Comparison of ENCODE assay signal across 13 cellular contexts in genomic region chr1:26832249-26832960, GRCh38. TPM values are rescaled to one million over a fixed set of nuclear protein-coding genes. Genes with fewer than 3 reads are reported as not detected.
DNase-seq lines count a peak whose midpoint lies in the region; ATAC-seq, FAIRE-seq and TF ChIP-seq lines count a peak whose summit lies in the region.
"Had no signal": no experiment of that assay in that cellular context is flagged by ENCODE, and none has a peak within 500 bp of the region (broad histone marks: within the 10 kb centered on the region; RNA-seq: fewer than 3 reads in every experiment).

No MANE protein-coding gene starts in this region.

- H4K20me1 ChIP-seq in GM12878 (ENCODE audit: control insufficient read depth, insufficient read depth): no peaks in the 10 kb centered on the region

- WGBS in GM12878 (ENCODE audit: insufficient coverage, insufficient replicate concordance, low lambda C conversion rate, missing lambda C conversion rate): over 99% methylated on average over 16 of the region's 16 CpGs

- H3K9me3 ChIP-seq in GM12878 (replicated peaks; ENCODE audit: control insufficient read depth, insufficient read depth, low read length): no peaks in the 10 kb centered on the region
- H3K9me3 ChIP-seq: adrenal gland, testis had no signal

- FAIRE-seq in GM12891 (lab: Jason Lieb, UNC) (peak; percentile 56), GM12878 (lab: Jason Lieb, UNC) (no peak)

- H2AFZ ChIP-seq in GM12878 (ENCODE audit: control insufficient read depth, low read depth, low read length): no peak overlapping the region

- 0 out of 2 replicates have a peak overlapping the region, but pooled peaks have one; percentile 46 for H3K4me3 ChIP-seq in GM12878
- no peak overlapping the region for H3K4me3 ChIP-seq in retinal pigment epithelial cell (ENCODE audit: low read length)
- H3K4me3 ChIP-seq: adrenal gland, testis had no signal

- no peak for ATAC-seq in GM12878
- ATAC-seq in GM21367 (IDR thresholded peaks at IDR 0.05; ENCODE audit: unreplicated experiment): no peak
- ATAC-seq: right cardiac atrium had no signal

- CTCF ChIA-PET in GM12878 (lab: Yijun Ruan, JAX): interaction anchor here (0.9 to 7.7 kb wide), 16 partner anchors 11 to 250 kb away, joined by 3 to 117 read pairs (median 4); partner anchors contain the start of genes GPN2 and PIGV

- RAD21 ChIA-PET in GM12878 (lab: Charles Lee; ENCODE audit: unreplicated experiment): interaction anchor here (0.5 to 3.6 kb wide), 10 partner anchors 12 to 230 kb away, joined by 3 to 26 read pairs (median 7); no protein-coding TSS in a partner anchor

- TF ChIP-seq RAD21 in GM12878 (IDR thresholded peaks at IDR 0.05; ENCODE audit: insufficient read depth, low read depth, low read length): no peak

- in situ Hi-C loops in GM12878 (cut with MboI): no loop called here

- H3K4me1 ChIP-seq in GM12878 (ENCODE audit: control insufficient read depth, insufficient read depth, low read length): peaks cover 35% of the 10 kb centered on the region

- H3K4me2 ChIP-seq in GM12878 (ENCODE audit: control insufficient read depth, insufficient read depth): peak overlapping the region; percentile 39

- no TSS peak for BruUV-seq in GM12878 (replicated peaks; lab: Mats Ljungman, UMichigan)

- POLR2A ChIA-PET in GM12878 (lab: Charles Lee): interaction anchor here (0.7 to 7.6 kb wide), 7 partner anchors 12 to 139 kb away, joined by 3 to 56 read pairs (median 4); no protein-coding TSS in a partner anchor

- no peak for TF ChIP-seq POLR2A in GM12891 (IDR thresholded peaks at IDR 0.05; ENCODE audit: low read depth, low read length)
- TF ChIP-seq POLR2A in GM12878 (IDR thresholded peaks at IDR 0.05; ENCODE audit: low read depth, low read length): no peak

- H3K36me3 ChIP-seq in GM12878 (ENCODE audit: control insufficient read depth in 2 of 2, insufficient read depth in 2 of 2, low read length in 1 of 2): peaks cover 5 to 29% of the 10 kb centered on the region in 2 experiments

- H3K9ac ChIP-seq in GM12878 (ENCODE audit: control insufficient read depth, insufficient read depth, low read length): no peak overlapping the region; the same call in 1 of the 2 replicates

- SMC1A ChIA-PET in GM12878 (lab: Charles Lee; ENCODE audit: uncharacterized antibody, unreplicated experiment): interaction anchor here (0.9 to 7.2 kb wide), 8 partner anchors 9 to 225 kb away, joined by 3 to 57 read pairs (median 8); partner anchors contain the start of gene PIGV

- H3K27me3 ChIP-seq in GM12878 (replicated peaks in 1 of 2; ENCODE audit: control insufficient read depth in 2 of 2, insufficient read depth in 2 of 2, low read length in 1 of 2): no peaks in the 10 kb centered on the region
- H3K27me3 ChIP-seq: adrenal gland, testis had no signal

- no peak for TF ChIP-seq EP300 in GM12878 (IDR thresholded peaks at IDR 0.05; ENCODE audit: borderline replicate concordance in 1 of 2, control insufficient read depth in 1 of 2, low read depth in 2 of 2, low read length in 2 of 2)

- DNase-seq in GM12891 (ENCODE audit: insufficient read length, low spot score) (no peak), NCI-H82 treated with DMSO at 0.1 percent for 48 hours (lab: John Stamatoyannopoulos, UW; ENCODE audit: unreplicated experiment) (peak; percentile 94), GM12878 (ENCODE audit: low read depth, low spot score) (no peak), retinal pigment epithelial cell (ENCODE audit: low read depth) (peak; percentile 43), NCI-H446 treated with DMSO at 0.1 percent for 48 hours (lab: John Stamatoyannopoulos, UW) (no peak)
- DNase-seq in stimulated activated CD4-positive, alpha-beta T cell treated with anti-CD3 and anti-CD28 coated beads, Interleukin-4, amount 100 ng/mL, for 24 hours: no peak
- DNase-seq: activated CD4-positive, CD25-positive, alpha-beta regulatory T cell treated with anti-CD3 and anti-CD28 coated beads, Interleukin-2, amount 50 U/mL, for 72 hours; adrenal gland; Calu3; right cardiac atrium; SIG-M5; testis had no signal

- no peak for TF ChIP-seq CTCF in GM12878 (IDR thresholded peaks at IDR 0.05 in 2 of 3, conservative IDR thresholded peaks at IDR 0.05 in 1 of 3; ENCODE audit: control insufficient read depth in 2 of 3, extremely low read depth in 1 of 3, insufficient read depth in 1 of 3, low read depth in 3 of 3, low read length in 3 of 3)
- TF ChIP-seq CTCF in retinal pigment epithelial cell (conservative IDR thresholded peaks at IDR 0.05; ENCODE audit: low read depth, low read length): no peak

- intact Hi-C loops in GM12878 (cut with micrococcal nuclease; ENCODE audit: unreplicated experiment): loop anchor here (2.0 kb wide), 1 partner anchor 22 kb away; no protein-coding TSS in a partner anchor

- H3K79me2 ChIP-seq in GM12878 (ENCODE audit: control insufficient read depth, insufficient read depth, low read length): peaks cover 63% of the 10 kb centered on the region

- H3K27ac ChIP-seq in GM12878 (ENCODE audit: control insufficient read depth, insufficient read depth): peak overlapping the region; percentile 99
- H3K27ac ChIP-seq: adrenal gland, testis had no signal

RNA-seq across cellular contexts. Expression of gene ZDHHC18, which starts 5.9 kb away (rescaled TPM):
- 24.3 TPM for polyA plus RNA-seq in GM12891 (2012; ENCODE audit: low read depth, missing spikeins)
- total RNA-seq in GM12878 (2013; cell fraction: nucleolus; rRNA removed): 51.2 and 54.8 TPM in 2 replicates
- total RNA-seq in GM12878 (2014; rRNA removed) (22.0 and 25.0 TPM in 2 replicates), GM12878 (2014; rRNA removed; fragmentation: Illumina TruSeq; extraction: Trizol) (17.3 and 17.6 TPM in 2 replicates), GM12878 (2021) (34.4 and 35.9 TPM in 2 replicates)
- polyA plus RNA-seq in GM12878 (2011; ENCODE audit: low read depth): 7.9 TPM
- polyA plus RNA-seq in GM12878 (2011; rRNA removed) (41.8 and 81.2 TPM in 2 replicates), GM12878 (2014; fragmentation: Illumina TruSeq; extraction: Trizol) (31.7 and 39.1 TPM in 2 replicates), GM12878 (2014; fragmentation: Nextera tagmentation; extraction: Ambion mirVana) (1 to 10 TPM in 1 of 2 experiments, under 1 TPM in 1; 0.40 to 1.2 TPM), GM12878 (2014; rRNA removed) (40.7 and 42.7 TPM in 2 replicates), GM12878 (2016; fragmentation: Nextera tagmentation; extraction: Ambion mirVana) (1 to 10 TPM; 1.3 to 2.0 TPM)
- 113 and 114 TPM in 2 replicates for polyA plus RNA-seq in GM12878 (2011; cell fraction: cytosol; rRNA removed)
- 122 and 163 TPM in 2 replicates for polyA plus RNA-seq in GM12878 (2011; cell fraction: nucleus; rRNA removed)
- polyA plus RNA-seq in GM12878 (2012): 30.3 and 34.7 TPM in 2 replicates
- 65.5 and 92.0 TPM in 2 replicates for polyA minus RNA-seq in GM12878 (2011; rRNA and poly(A)+ RNA removed)
- 22.5 and 32.2 TPM in 2 replicates for polyA minus RNA-seq in GM12878 (2011; cell fraction: cytosol; rRNA and poly(A)+ RNA removed)
- polyA minus RNA-seq in GM12878 (2011; cell fraction: nucleus; rRNA and poly(A)+ RNA removed): 14.6 and 18.0 TPM in 2 replicates

RNA-seq across cellular contexts. Expression of gene SFN, which starts 30.5 kb away (rescaled TPM):
- 4.7 TPM for polyA plus RNA-seq in GM12891 (2012; ENCODE audit: low read depth, missing spikeins)
- total RNA-seq in GM12878 (2013; cell fraction: nucleolus; rRNA removed): 0.64 and 1.1 TPM in 2 replicates
- total RNA-seq in GM12878 (2014; rRNA removed): 2.0 and 2.7 TPM in 2 replicates
- total RNA-seq in GM12878 (2014; rRNA removed; fragmentation: Illumina TruSeq; extraction: Trizol): 1.7 and 2.1 TPM in 2 replicates
- 2.9 and 4.1 TPM in 2 replicates for total RNA-seq in GM12878 (2021)
- polyA plus RNA-seq in GM12878 (2011; ENCODE audit: low read depth): 0.71 TPM
- polyA plus RNA-seq in GM12878 (2011; rRNA removed): 0.06 and 0.19 TPM in 2 replicates
- polyA plus RNA-seq in GM12878 (2011; cell fraction: cytosol; rRNA removed): 0.10 and 0.13 TPM in 2 replicates
- polyA plus RNA-seq in GM12878 (2011; cell fraction: nucleus; rRNA removed): 0.24 and 0.48 TPM in 2 replicates
- 3.6 and 3.8 TPM in 2 replicates for polyA plus RNA-seq in GM12878 (2012)
- polyA plus RNA-seq in GM12878 (2014; fragmentation: Illumina TruSeq; extraction: Trizol): 0.14 and 1.2 TPM in 2 replicates
- under 1 TPM; 0.27 to 0.33 TPM for polyA plus RNA-seq in GM12878 (2014; fragmentation: Nextera tagmentation; extraction: Ambion mirVana)
- polyA plus RNA-seq in GM12878 (2014; rRNA removed): 2.7 and 3.2 TPM in 2 replicates
- under 1 TPM; 0.63 to 0.82 TPM for polyA plus RNA-seq in GM12878 (2016; fragmentation: Nextera tagmentation; extraction: Ambion mirVana)
- 0.26 TPM in 1 of 2 replicates, not detected in the other for polyA minus RNA-seq in GM12878 (2011; rRNA and poly(A)+ RNA removed)
- 3.7 and 4.8 TPM in 2 replicates for polyA minus RNA-seq in GM12878 (2011; cell fraction: cytosol; rRNA and poly(A)+ RNA removed)
- 0.85 and 1.3 TPM in 2 replicates for polyA minus RNA-seq in GM12878 (2011; cell fraction: nucleus; rRNA and poly(A)+ RNA removed)

RNA-seq across cellular contexts. Expression of gene PIGV, which starts 44.7 kb away (rescaled TPM):
- 11.0 TPM for polyA plus RNA-seq in GM12891 (2012; ENCODE audit: low read depth, missing spikeins)
- 25.1 and 27.4 TPM in 2 replicates for total RNA-seq in GM12878 (2013; cell fraction: nucleolus; rRNA removed)
- 13.5 and 15.4 TPM in 2 replicates for total RNA-seq in GM12878 (2014; rRNA removed)
- total RNA-seq in GM12878 (2014; rRNA removed; fragmentation: Illumina TruSeq; extraction: Trizol): 10.9 and 11.1 TPM in 2 replicates
- total RNA-seq in GM12878 (2021): 10.4 and 10.7 TPM in 2 replicates
- 8.8 TPM for polyA plus RNA-seq in GM12878 (2011; ENCODE audit: low read depth)
- polyA plus RNA-seq in GM12878 (2011; rRNA removed): 11.0 and 17.3 TPM in 2 replicates
- polyA plus RNA-seq in GM12878 (2011; cell fraction: cytosol; rRNA removed): 18.7 and 19.3 TPM in 2 replicates
- 14.3 and 16.5 TPM in 2 replicates for polyA plus RNA-seq in GM12878 (2011; cell fraction: nucleus; rRNA removed)
- 12.6 and 14.0 TPM in 2 replicates for polyA plus RNA-seq in GM12878 (2012)
- 10.4 and 11.2 TPM in 2 replicates for polyA plus RNA-seq in GM12878 (2014; fragmentation: Illumina TruSeq; extraction: Trizol)
- polyA plus RNA-seq in GM12878 (2014; fragmentation: Nextera tagmentation; extraction: Ambion mirVana): 10 to 100 TPM in 1 of 2 experiments, 1 to 10 TPM in 1; 8.8 to 12.8 TPM
- 8.0 and 9.8 TPM in 2 replicates for polyA plus RNA-seq in GM12878 (2014; rRNA removed)
- polyA plus RNA-seq in GM12878 (2016; fragmentation: Nextera tagmentation; extraction: Ambion mirVana): 10 to 100 TPM; 15.8 to 18.1 TPM
- polyA minus RNA-seq in GM12878 (2011; rRNA and poly(A)+ RNA removed): 17.5 and 26.6 TPM in 2 replicates
- 4.3 and 5.8 TPM in 2 replicates for polyA minus RNA-seq in GM12878 (2011; cell fraction: cytosol; rRNA and poly(A)+ RNA removed)
- polyA minus RNA-seq in GM12878 (2011; cell fraction: nucleus; rRNA and poly(A)+ RNA removed): 11.5 and 19.5 TPM in 2 replicates

RNA-seq across cellular contexts. Expression of gene GPN2, which starts 57.7 kb away (rescaled TPM):
- 23.7 TPM for polyA plus RNA-seq in GM12891 (2012; ENCODE audit: low read depth, missing spikeins)
- 24.6 and 26.1 TPM in 2 replicates for total RNA-seq in GM12878 (2013; cell fraction: nucleolus; rRNA removed)
- total RNA-seq in GM12878 (2014; rRNA removed): 17.6 and 20.6 TPM in 2 replicates
- total RNA-seq in GM12878 (2014; rRNA removed; fragmentation: Illumina TruSeq; extraction: Trizol): 12.2 and 15.8 TPM in 2 replicates
- total RNA-seq in GM12878 (2021): 41.1 and 47.8 TPM in 2 replicates
- 13.2 TPM for polyA plus RNA-seq in GM12878 (2011; ENCODE audit: low read depth)
- polyA plus RNA-seq in GM12878 (2011; rRNA removed): 28.3 and 61.4 TPM in 2 replicates
- 36.2 and 80.1 TPM in 2 replicates for polyA plus RNA-seq in GM12878 (2011; cell fraction: cytosol; rRNA removed)
- 46.9 and 50.6 TPM in 2 replicates for polyA plus RNA-seq in GM12878 (2011; cell fraction: nucleus; rRNA removed)
- polyA plus RNA-seq in GM12878 (2012): 17.1 and 27.9 TPM in 2 replicates
- 15.3 and 17.7 TPM in 2 replicates for polyA plus RNA-seq in GM12878 (2014; fragmentation: Illumina TruSeq; extraction: Trizol)
- polyA plus RNA-seq in GM12878 (2014; fragmentation: Nextera tagmentation; extraction: Ambion mirVana): 10 to 100 TPM in 1 of 2 experiments, 1 to 10 TPM in 1; 8.3 to 17.4 TPM
- polyA plus RNA-seq in GM12878 (2014; rRNA removed): 28.9 and 32.7 TPM in 2 replicates
- polyA plus RNA-seq in GM12878 (2016; fragmentation: Nextera tagmentation; extraction: Ambion mirVana): 10 to 100 TPM; 51.1 to 59.7 TPM
- polyA minus RNA-seq in GM12878 (2011; rRNA and poly(A)+ RNA removed): 57.9 and 58.4 TPM in 2 replicates
- polyA minus RNA-seq in GM12878 (2011; cell fraction: cytosol; rRNA and poly(A)+ RNA removed): 22.7 and 26.0 TPM in 2 replicates
- 16.3 and 21.7 TPM in 2 replicates for polyA minus RNA-seq in GM12878 (2011; cell fraction: nucleus; rRNA and poly(A)+ RNA removed)

Comparison
In these comparisons a context has a peak if more than half of its experiments do, and no peak if none do; other contexts are left out.
1. DNase-seq: peak in NCI-H82 treated with DMSO at 0.1 percent for 48 hours (single experiment) and retinal pigment epithelial cell (single experiment); none in GM12891 (single experiment), GM12878 (single experiment), stimulated activated CD4-positive, alpha-beta T cell treated with anti-CD3 and anti-CD28 coated beads, Interleukin-4, amount 100 ng/mL, for 24 hours (single experiment) and NCI-H446 treated with DMSO at 0.1 percent for 48 hours (single experiment).